ENCODE assay signal across 1 cellular context in the genomic region with DNA sequence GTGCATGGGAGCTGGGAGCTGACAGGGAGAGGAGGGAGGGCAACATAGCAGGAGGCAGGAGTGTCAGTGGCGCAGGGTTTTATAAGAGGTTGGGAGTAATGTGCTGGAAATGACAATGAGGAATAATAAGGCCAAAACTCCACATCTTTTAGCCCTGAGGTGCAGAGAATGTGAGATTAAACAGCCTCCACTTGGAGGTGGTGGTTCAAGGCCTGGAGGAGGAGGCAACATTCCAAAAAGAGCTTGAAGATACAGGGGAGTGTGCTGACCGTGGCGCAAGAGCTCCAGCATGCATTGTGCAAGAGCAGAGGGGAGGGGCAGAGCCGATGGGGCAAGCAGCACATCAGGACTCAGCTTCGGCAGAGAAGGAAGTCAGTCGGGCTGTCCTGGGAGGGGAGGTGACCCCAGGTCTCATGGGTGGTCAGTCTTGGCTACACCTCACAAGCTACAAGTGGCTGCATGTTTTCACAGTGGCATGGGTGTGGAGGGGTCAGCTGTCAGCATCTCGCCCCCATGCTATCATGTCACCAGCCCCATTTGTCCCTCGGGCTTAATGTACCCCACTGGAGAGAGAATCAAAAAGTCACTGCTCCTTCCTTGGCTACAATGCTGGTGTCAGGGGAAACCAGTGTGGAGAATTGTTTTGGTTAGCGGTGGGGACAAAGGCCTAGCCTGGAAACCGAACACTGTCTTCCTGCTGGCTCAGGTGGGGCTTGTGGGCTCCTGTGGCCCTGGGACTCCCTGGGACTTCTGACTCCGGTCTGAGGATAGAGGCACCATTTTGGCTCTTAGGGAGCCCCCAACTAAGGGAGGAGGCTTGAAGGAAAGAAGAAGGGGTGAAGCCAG.
TF ChIP-seq lines count a peak whose summit lies in the region.

No MANE protein-coding gene starts in this region.

TF ChIP-seq in K562, 482 proteins besides CTCF, POLR2A, EP300 and RAD21:
- TF ChIP-seq, protein P1, sequence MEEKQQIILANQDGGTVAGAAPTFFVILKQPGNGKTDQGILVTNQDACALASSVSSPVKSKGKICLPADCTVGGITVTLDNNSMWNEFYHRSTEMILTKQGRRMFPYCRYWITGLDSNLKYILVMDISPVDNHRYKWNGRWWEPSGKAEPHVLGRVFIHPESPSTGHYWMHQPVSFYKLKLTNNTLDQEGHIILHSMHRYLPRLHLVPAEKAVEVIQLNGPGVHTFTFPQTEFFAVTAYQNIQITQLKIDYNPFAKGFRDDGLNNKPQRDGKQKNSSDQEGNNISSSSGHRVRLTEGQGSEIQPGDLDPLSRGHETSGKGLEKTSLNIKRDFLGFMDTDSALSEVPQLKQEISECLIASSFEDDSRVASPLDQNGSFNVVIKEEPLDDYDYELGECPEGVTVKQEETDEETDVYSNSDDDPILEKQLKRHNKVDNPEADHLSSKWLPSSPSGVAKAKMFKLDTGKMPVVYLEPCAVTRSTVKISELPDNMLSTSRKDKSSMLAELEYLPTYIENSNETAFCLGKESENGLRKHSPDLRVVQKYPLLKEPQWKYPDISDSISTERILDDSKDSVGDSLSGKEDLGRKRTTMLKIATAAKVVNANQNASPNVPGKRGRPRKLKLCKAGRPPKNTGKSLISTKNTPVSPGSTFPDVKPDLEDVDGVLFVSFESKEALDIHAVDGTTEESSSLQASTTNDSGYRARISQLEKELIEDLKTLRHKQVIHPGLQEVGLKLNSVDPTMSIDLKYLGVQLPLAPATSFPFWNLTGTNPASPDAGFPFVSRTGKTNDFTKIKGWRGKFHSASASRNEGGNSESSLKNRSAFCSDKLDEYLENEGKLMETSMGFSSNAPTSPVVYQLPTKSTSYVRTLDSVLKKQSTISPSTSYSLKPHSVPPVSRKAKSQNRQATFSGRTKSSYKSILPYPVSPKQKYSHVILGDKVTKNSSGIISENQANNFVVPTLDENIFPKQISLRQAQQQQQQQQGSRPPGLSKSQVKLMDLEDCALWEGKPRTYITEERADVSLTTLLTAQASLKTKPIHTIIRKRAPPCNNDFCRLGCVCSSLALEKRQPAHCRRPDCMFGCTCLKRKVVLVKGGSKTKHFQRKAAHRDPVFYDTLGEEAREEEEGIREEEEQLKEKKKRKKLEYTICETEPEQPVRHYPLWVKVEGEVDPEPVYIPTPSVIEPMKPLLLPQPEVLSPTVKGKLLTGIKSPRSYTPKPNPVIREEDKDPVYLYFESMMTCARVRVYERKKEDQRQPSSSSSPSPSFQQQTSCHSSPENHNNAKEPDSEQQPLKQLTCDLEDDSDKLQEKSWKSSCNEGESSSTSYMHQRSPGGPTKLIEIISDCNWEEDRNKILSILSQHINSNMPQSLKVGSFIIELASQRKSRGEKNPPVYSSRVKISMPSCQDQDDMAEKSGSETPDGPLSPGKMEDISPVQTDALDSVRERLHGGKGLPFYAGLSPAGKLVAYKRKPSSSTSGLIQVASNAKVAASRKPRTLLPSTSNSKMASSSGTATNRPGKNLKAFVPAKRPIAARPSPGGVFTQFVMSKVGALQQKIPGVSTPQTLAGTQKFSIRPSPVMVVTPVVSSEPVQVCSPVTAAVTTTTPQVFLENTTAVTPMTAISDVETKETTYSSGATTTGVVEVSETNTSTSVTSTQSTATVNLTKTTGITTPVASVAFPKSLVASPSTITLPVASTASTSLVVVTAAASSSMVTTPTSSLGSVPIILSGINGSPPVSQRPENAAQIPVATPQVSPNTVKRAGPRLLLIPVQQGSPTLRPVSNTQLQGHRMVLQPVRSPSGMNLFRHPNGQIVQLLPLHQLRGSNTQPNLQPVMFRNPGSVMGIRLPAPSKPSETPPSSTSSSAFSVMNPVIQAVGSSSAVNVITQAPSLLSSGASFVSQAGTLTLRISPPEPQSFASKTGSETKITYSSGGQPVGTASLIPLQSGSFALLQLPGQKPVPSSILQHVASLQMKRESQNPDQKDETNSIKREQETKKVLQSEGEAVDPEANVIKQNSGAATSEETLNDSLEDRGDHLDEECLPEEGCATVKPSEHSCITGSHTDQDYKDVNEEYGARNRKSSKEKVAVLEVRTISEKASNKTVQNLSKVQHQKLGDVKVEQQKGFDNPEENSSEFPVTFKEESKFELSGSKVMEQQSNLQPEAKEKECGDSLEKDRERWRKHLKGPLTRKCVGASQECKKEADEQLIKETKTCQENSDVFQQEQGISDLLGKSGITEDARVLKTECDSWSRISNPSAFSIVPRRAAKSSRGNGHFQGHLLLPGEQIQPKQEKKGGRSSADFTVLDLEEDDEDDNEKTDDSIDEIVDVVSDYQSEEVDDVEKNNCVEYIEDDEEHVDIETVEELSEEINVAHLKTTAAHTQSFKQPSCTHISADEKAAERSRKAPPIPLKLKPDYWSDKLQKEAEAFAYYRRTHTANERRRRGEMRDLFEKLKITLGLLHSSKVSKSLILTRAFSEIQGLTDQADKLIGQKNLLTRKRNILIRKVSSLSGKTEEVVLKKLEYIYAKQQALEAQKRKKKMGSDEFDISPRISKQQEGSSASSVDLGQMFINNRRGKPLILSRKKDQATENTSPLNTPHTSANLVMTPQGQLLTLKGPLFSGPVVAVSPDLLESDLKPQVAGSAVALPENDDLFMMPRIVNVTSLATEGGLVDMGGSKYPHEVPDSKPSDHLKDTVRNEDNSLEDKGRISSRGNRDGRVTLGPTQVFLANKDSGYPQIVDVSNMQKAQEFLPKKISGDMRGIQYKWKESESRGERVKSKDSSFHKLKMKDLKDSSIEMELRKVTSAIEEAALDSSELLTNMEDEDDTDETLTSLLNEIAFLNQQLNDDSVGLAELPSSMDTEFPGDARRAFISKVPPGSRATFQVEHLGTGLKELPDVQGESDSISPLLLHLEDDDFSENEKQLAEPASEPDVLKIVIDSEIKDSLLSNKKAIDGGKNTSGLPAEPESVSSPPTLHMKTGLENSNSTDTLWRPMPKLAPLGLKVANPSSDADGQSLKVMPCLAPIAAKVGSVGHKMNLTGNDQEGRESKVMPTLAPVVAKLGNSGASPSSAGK (IDR thresholded peaks at IDR 0.05) = no peak
- TF ChIP-seq RUNX1 (IDR thresholded peaks at IDR 0.05; ENCODE audit: low read depth) (no peak), CEBPG (CRISPR knock-in tag; IDR thresholded peaks at IDR 0.05) (peak; percentile 92), CEBPG (tag; conservative IDR thresholded peaks at IDR 0.05 in 1 of 2, IDR thresholded peaks at IDR 0.05 in 1 of 2) (peak; percentile 79 to 82), C11orf30 (IDR thresholded peaks at IDR 0.05; ENCODE audit: low read depth) (no peak), CEBPB (tag; IDR thresholded peaks at IDR 0.05) (peak; percentile 100), MAZ (CRISPR knock-in tag; conservative IDR thresholded peaks at IDR 0.05 in 1 of 2, IDR thresholded peaks at IDR 0.05 in 1 of 2) (no peak; a peak in 1 of 4 replicates), TRIM24 (IDR thresholded peaks at IDR 0.05) (peak; percentile 38 to 45; a peak in 2 of 4 replicates)
- TF ChIP-seq, protein P2, sequence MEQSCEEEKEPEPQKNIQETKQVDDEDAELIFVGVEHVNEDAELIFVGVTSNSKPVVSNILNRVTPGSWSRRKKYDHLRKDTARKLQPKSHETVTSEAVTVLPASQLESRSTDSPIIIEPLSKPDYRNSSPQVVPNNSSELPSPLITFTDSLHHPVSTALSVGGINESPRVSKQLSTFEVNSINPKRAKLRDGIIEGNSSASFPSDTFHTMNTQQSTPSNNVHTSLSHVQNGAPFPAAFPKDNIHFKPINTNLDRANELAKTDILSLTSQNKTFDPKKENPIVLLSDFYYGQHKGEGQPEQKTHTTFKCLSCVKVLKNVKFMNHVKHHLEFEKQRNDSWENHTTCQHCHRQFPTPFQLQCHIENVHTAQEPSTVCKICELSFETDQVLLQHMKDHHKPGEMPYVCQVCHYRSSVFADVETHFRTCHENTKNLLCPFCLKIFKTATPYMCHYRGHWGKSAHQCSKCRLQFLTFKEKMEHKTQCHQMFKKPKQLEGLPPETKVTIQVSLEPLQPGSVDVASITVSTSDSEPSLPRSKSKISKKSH (CRISPR knock-in tag; IDR thresholded peaks at IDR 0.05) = no peak
- TF ChIP-seq, protein P3, sequence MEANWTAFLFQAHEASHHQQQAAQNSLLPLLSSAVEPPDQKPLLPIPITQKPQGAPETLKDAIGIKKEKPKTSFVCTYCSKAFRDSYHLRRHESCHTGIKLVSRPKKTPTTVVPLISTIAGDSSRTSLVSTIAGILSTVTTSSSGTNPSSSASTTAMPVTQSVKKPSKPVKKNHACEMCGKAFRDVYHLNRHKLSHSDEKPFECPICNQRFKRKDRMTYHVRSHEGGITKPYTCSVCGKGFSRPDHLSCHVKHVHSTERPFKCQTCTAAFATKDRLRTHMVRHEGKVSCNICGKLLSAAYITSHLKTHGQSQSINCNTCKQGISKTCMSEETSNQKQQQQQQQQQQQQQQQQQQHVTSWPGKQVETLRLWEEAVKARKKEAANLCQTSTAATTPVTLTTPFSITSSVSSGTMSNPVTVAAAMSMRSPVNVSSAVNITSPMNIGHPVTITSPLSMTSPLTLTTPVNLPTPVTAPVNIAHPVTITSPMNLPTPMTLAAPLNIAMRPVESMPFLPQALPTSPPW (CRISPR knock-in tag; IDR thresholded peaks at IDR 0.05) = peak; percentile 47; the same call in 1 of the 2 replicates
- TF ChIP-seq, protein P4, sequence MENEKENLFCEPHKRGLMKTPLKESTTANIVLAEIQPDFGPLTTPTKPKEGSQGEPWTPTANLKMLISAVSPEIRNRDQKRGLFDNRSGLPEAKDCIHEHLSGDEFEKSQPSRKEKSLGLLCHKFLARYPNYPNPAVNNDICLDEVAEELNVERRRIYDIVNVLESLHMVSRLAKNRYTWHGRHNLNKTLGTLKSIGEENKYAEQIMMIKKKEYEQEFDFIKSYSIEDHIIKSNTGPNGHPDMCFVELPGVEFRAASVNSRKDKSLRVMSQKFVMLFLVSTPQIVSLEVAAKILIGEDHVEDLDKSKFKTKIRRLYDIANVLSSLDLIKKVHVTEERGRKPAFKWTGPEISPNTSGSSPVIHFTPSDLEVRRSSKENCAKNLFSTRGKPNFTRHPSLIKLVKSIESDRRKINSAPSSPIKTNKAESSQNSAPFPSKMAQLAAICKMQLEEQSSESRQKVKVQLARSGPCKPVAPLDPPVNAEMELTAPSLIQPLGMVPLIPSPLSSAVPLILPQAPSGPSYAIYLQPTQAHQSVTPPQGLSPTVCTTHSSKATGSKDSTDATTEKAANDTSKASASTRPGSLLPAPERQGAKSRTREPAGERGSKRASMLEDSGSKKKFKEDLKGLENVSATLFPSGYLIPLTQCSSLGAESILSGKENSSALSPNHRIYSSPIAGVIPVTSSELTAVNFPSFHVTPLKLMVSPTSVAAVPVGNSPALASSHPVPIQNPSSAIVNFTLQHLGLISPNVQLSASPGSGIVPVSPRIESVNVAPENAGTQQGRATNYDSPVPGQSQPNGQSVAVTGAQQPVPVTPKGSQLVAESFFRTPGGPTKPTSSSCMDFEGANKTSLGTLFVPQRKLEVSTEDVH (IDR thresholded peaks at IDR 0.05; ENCODE audit: low read depth, partially characterized antibody) = no peak
